Comparison of ENCODE assay signal across 22 cellular contexts in genomic region chr4:84901745-84902283, GRCh38.
"Had no signal": no experiment of that assay in that cellular context is flagged by ENCODE, and none has a peak within 500 bp of the region (broad histone marks: within the 10 kb centered on the region; RNA-seq: fewer than 3 reads in every experiment).

No MANE protein-coding gene starts in this region.

- H3K27me3 ChIP-seq: SJCRH30 had no signal

- FAIRE-seq: bronchial epithelial cell, TTC549 had no signal

- H3K4me2 ChIP-seq: KMS-11 had no signal

- H3K9me3 ChIP-seq: SJCRH30 had no signal

- H3K4me3 ChIP-seq: SJCRH30 had no signal

- H3K9ac ChIP-seq: KMS-11 had no signal

- DNase-seq: activated CD4-positive, alpha-beta T cell treated with anti-CD3 and anti-CD28 coated beads for 36 hours; activated CD8-positive, alpha-beta memory T cell treated with anti-CD3 and anti-CD28 coated beads, Interleukin-2, amount 50 U/mL, for 4 hours; activated CD8-positive, alpha-beta T cell treated with anti-CD3 and anti-CD28 coated beads for 36 hours; activated gamma-delta T cell treated with Interleukin-2 at 50 U/mL for 16 hours; activated naive CD4-positive, alpha-beta T cell treated with anti-CD3 and anti-CD28 coated beads, Interleukin-2, amount 10 ng/mL, durations not matched to agents 7 days and 5 days; activated naive CD8-positive, alpha-beta T cell treated with anti-CD3 and anti-CD28 coated beads for 36 hours; activated T-cell treated with anti-CD3 and anti-CD28 coated beads, Interleukin-2, amount 50 U/mL, for 72 hours; anterior cingulate cortex; NCI-H1092 treated with DMSO at 0.1 percent for 48 hours; NCI-H1417 treated with DMSO at 0.1 percent for 48 hours; NCI-H1694; NCI-H2029; NCI-H2107; NCI-H226; NCI-H526; NCI-H774; T-helper 17 cell; T1000 had no signal

- H3K27ac ChIP-seq: KMS-11, SJCRH30 had no signal

- H3K4me1 ChIP-seq: SJCRH30 had no signal
